In the genomic region with DNA sequence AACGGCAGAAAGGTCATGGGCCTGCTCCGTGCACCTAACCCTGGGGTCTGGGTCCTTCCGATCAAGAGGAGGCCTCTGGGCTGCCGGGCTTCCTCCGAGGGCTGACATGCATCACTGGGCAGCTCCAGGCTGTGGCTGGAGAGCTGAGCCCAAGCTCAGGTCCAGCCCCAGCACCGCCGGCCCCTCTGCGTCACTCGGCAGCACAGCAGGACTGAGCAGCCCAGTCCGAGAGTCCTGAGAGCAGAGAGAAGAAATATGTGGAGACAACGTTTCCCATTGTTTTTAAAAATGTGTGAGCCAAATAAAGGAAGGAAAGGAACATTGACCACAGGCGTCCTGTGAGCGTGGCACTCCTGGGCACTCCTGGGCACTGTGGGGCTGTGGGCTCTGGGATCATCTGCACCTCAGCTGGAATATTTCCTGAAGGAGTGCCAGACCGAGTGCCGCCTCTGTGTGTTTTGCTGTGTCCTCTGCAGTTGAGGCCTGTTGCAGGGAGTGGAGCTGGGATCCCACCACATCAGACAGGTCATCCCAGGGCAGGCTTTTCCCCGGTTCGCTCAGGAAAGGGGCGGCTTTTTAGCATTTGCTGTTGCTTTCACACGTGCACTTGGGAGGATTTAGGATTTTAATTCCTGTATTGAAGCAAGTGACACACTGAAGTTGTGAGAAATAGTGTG, we compare ENCODE assay signal across 13 cellular contexts. TPM values are rescaled to one million over a fixed set of nuclear protein-coding genes. Genes with fewer than 3 reads are reported as not detected.
DNase-seq lines count a peak whose midpoint lies in the region; ATAC-seq, FAIRE-seq and TF ChIP-seq lines count a peak whose summit lies in the region.
"Had no signal": no experiment of that assay in that cellular context is flagged by ENCODE, and none has a peak within 500 bp of the region (broad histone marks: within the 10 kb centered on the region; RNA-seq: fewer than 3 reads in every experiment).

No MANE protein-coding gene starts in this region.

- no peak for TF ChIP-seq CTCF in breast epithelium (IDR thresholded peaks at IDR 0.05)
- no peak for TF ChIP-seq CTCF in progenitor cell of endocrine pancreas (IDR thresholded peaks at IDR 0.05; ENCODE audit: unreplicated experiment)

- peaks cover 36% of the 10 kb centered on the region for H3K4me1 ChIP-seq in BLaER1
- peaks cover 5 to 8% of the 10 kb centered on the region in 2 donors for H3K4me1 ChIP-seq in breast epithelium
- peaks cover 3% of the 10 kb centered on the region for H3K4me1 ChIP-seq in right cardiac atrium (ENCODE audit: control insufficient read depth, insufficient read depth, low read length)
- H3K4me1 ChIP-seq in small intestine (ENCODE audit: control insufficient read depth in 2 of 2, insufficient read depth in 1 of 2, low read depth in 1 of 2, low read length in 1 of 2): no peaks in the 10 kb centered on the region
- H3K4me1 ChIP-seq: parathyroid adenoma had no signal

- peaks cover 46% of the 10 kb centered on the region; the same call in 1 of the 2 replicates for H4K20me1 ChIP-seq in BLaER1

- peak overlapping the region; percentile 64 for H3K27ac Mint-ChIP-seq in progenitor cell of endocrine pancreas

- H3K36me3 ChIP-seq in BLaER1: peaks cover 56% of the 10 kb centered on the region
- no peaks in the 10 kb centered on the region for H3K36me3 ChIP-seq in breast epithelium
- peaks cover 4 to 7% of the 10 kb centered on the region in 2 donors for H3K36me3 ChIP-seq in small intestine (ENCODE audit: control insufficient read depth in 2 of 2, insufficient read depth in 2 of 2, low read length in 2 of 2)

- peaks cover 7% of the 10 kb centered on the region for H3K9me3 ChIP-seq in BLaER1
- H3K9me3 ChIP-seq in breast epithelium: no peaks in the 10 kb centered on the region
- H3K9me3 ChIP-seq in right cardiac atrium (ENCODE audit: control insufficient read depth, low read length): no peaks in the 10 kb centered on the region
- H3K9me3 ChIP-seq in small intestine (ENCODE audit: control insufficient read depth, low read depth): no peaks in the 10 kb centered on the region

- no peak for FAIRE-seq in small intestine (lab: Jason Lieb, UNC)
- FAIRE-seq: G401.6 had no signal

- 52% methylated on average over 19 of the region's 19 CpGs for WGBS in right cardiac atrium
- WGBS in small intestine, 3 donors: 77 to 92% (median 89%) methylated on average over 19 of the region's 19 CpGs

- intact Hi-C loops in breast epithelium (cut with DNase I; ENCODE audit: low total_unique reads): no loop called here
- intact Hi-C loops in right cardiac atrium (cut with DNase I): no loop called here

- peaks cover 42% of the 10 kb centered on the region for H3K4me1 Mint-ChIP-seq in progenitor cell of endocrine pancreas (ENCODE audit: low read depth)

- H3K27ac ChIP-seq in BLaER1 (peak overlapping the region; percentile 18), breast epithelium (peak overlapping the region; percentile 22 to 84), right cardiac atrium (ENCODE audit: low read length) (peak overlapping the region; percentile 24), small intestine (ENCODE audit: low read depth in 1 of 2, low read length in 1 of 2) (no peak overlapping the region)
- H3K27ac ChIP-seq: parathyroid adenoma had no signal

- DNase-seq in breast epithelium (ENCODE audit: low spot score in 2 of 2) (peak in 1 of 2 donors; percentile 47), right cardiac atrium (peak; percentile 69 to 86 (median 81)), progenitor cell of endocrine pancreas (ENCODE audit: low spot score, unreplicated experiment) (no peak), small intestine (no peak), NCI-H345 treated with DMSO at 0.1 percent for 48 hours (lab: John Stamatoyannopoulos, UW; ENCODE audit: unreplicated experiment) (no peak), mucosa of gallbladder (ENCODE audit: low spot score) (no peak)
- DNase-seq: GOT3, MM.1S, NCI-H526 had no signal

- ATAC-seq in right cardiac atrium (peak; percentile 84 to 86), HG03175 (IDR thresholded peaks at IDR 0.05; ENCODE audit: unreplicated experiment) (no peak)

- no peak overlapping the region for H3K4me3 ChIP-seq in BLaER1
- H3K4me3 ChIP-seq in breast epithelium: peak overlapping the region in 1 of 3 donors; percentile 44
- H3K4me3 ChIP-seq in right cardiac atrium (ENCODE audit: low read length): no peak overlapping the region
- no peak overlapping the region for H3K4me3 ChIP-seq in small intestine (ENCODE audit: low read depth in 1 of 2, low read length in 2 of 2)

- H3K36me3 Mint-ChIP-seq in progenitor cell of endocrine pancreas (ENCODE audit: insufficient read depth): peaks cover 16% of the 10 kb centered on the region

- no peaks in the 10 kb centered on the region for H3K27me3 ChIP-seq in BLaER1
- no peaks in the 10 kb centered on the region for H3K27me3 ChIP-seq in breast epithelium
- H3K27me3 ChIP-seq in right cardiac atrium (ENCODE audit: control insufficient read depth, insufficient read depth): no peaks in the 10 kb centered on the region
- H3K27me3 ChIP-seq in small intestine (ENCODE audit: control insufficient read depth in 2 of 2, insufficient read depth in 2 of 2, low read length in 2 of 2): no peaks in the 10 kb centered on the region

- peak overlapping the region; percentile 16; the same call in 1 of the 2 replicates for H3K9ac ChIP-seq in BLaER1
- H3K9ac ChIP-seq: parathyroid adenoma had no signal

- TF ChIP-seq POLR2A in breast epithelium (IDR thresholded peaks at IDR 0.05): no peak

- H3K9me3 Mint-ChIP-seq in progenitor cell of endocrine pancreas (ENCODE audit: low read depth): no peaks in the 10 kb centered on the region

- no peak overlapping the region for H3K4me3 Mint-ChIP-seq in progenitor cell of endocrine pancreas (ENCODE audit: low read depth)

- no peaks in the 10 kb centered on the region for H3K27me3 Mint-ChIP-seq in progenitor cell of endocrine pancreas

- peak overlapping the region; percentile 11; the same call in 1 of the 2 replicates for H3K4me2 ChIP-seq in BLaER1

RNA-seq across cellular contexts. Expression of gene TFDP1, which starts 37.8 kb away (rescaled TPM):
- total RNA-seq in breast epithelium: 10 to 100 TPM; 31.8 to 34.0 (median 33.3) TPM
- total RNA-seq in right cardiac atrium: 10 to 100 TPM; 48.1 to 54.2 (median 51.1) TPM
- polyA plus RNA-seq in right cardiac atrium: 37.1 TPM
- total RNA-seq in progenitor cell of endocrine pancreas: 58.2 and 63.9 TPM in 2 replicates
- polyA plus RNA-seq in small intestine: 10 to 100 TPM; 24.3 to 59.3 (median 43.2) TPM
- 53.4 TPM for total RNA-seq in mucosa of gallbladder

RNA-seq across cellular contexts. Expression of gene DCUN1D2, which starts 56.2 kb away (rescaled TPM):
- total RNA-seq in breast epithelium: 10 to 100 TPM; 15.8 to 22.4 (median 16.4) TPM
- 100 to 1,000 TPM; 124 to 160 (median 142) TPM for total RNA-seq in right cardiac atrium
- polyA plus RNA-seq in right cardiac atrium: 91.6 TPM
- total RNA-seq in progenitor cell of endocrine pancreas: 44.9 and 51.2 TPM in 2 replicates
- polyA plus RNA-seq in small intestine: 10 to 100 TPM in 2 of 3 donors, 1 to 10 TPM in 1; 7.3 to 19.2 (median 14.6) TPM
- total RNA-seq in mucosa of gallbladder: 16.0 TPM

Comparison
In these comparisons a context has a peak if more than half of its experiments do, and no peak if none do; other contexts are left out.
1. H3K27ac ChIP-seq: peak in BLaER1 (single experiment), breast epithelium (2 of 2) and right cardiac atrium (single experiment); none in small intestine (0 of 2).
2. DNase-seq: peak in right cardiac atrium (3 of 3); none in progenitor cell of endocrine pancreas (single experiment), small intestine (single experiment), NCI-H345 treated with DMSO at 0.1 percent for 48 hours (single experiment) and mucosa of gallbladder (single experiment).